15 cellular contexts compared by ENCODE assay signal in genomic region chr21:27703806-27704205, GRCh38.
"Had no signal": no experiment of that assay in that cellular context is flagged by ENCODE, and none has a peak within 500 bp of the region (broad histone marks: within the 10 kb centered on the region; RNA-seq: fewer than 3 reads in every experiment).

No MANE protein-coding gene starts in this region.

- H3K4me3 ChIP-seq: ascending aorta, breast epithelium, neural progenitor cell, ovary, tibial nerve had no signal

- H3K27me3 ChIP-seq: ascending aorta, breast epithelium, neural progenitor cell, ovary, tibial nerve had no signal

- H3K27ac ChIP-seq: ascending aorta, epithelial cell of prostate, neural progenitor cell, ovary, tibial nerve had no signal

- H3K4me2 ChIP-seq: neural progenitor cell had no signal

- H3K36me3 ChIP-seq: ascending aorta, breast epithelium, neural progenitor cell, ovary, tibial nerve had no signal

- H3K9ac ChIP-seq: neural progenitor cell had no signal

- H3K4me1 ChIP-seq: ascending aorta, breast epithelium, neural progenitor cell had no signal

- H2AFZ ChIP-seq: neural progenitor cell had no signal

- ATAC-seq: stimulated activated naive B cell treated with anti-CD40 and anti-IgM and Interleukin-4, amounts not matched to agents 10 μg/mL and 1 μg/mL and 100 μg/mL, for 72 hours had no signal

- DNase-seq: activated CD4-positive, alpha-beta T cell treated with anti-CD3 and anti-CD28 coated beads, Interleukin-2, amount 50 U/mL, for 1 hour; activated CD8-positive, alpha-beta memory T cell treated with anti-CD3 and anti-CD28 coated beads for 24 hours; activated naive CD4-positive, alpha-beta T cell treated with Interleukin-2 at 50 U/mL for 16 hours; hippocampal formation; mammary epithelial cell; ovary; stimulated activated CD4-positive, alpha-beta T cell treated with anti-CD3 and anti-CD28 coated beads, Interleukin-15, amount 100 ng/mL, for 24 hours; stimulated activated CD4-positive, alpha-beta T cell treated with anti-CD3 and anti-CD28 coated beads, Interleukin-4, amount 100 ng/mL, for 1 hour; stimulated activated naive B cell treated with anti-CD40 and anti-IgM and Interleukin-4, amounts not matched to agents 10 μg/mL and 1 μg/mL and 100 μg/mL, for 72 hours; T-helper 2 cell had no signal

- H3K9me3 ChIP-seq: ascending aorta, ovary had no signal
